ENCODE assay signal across 13 cellular contexts in the genomic region with DNA sequence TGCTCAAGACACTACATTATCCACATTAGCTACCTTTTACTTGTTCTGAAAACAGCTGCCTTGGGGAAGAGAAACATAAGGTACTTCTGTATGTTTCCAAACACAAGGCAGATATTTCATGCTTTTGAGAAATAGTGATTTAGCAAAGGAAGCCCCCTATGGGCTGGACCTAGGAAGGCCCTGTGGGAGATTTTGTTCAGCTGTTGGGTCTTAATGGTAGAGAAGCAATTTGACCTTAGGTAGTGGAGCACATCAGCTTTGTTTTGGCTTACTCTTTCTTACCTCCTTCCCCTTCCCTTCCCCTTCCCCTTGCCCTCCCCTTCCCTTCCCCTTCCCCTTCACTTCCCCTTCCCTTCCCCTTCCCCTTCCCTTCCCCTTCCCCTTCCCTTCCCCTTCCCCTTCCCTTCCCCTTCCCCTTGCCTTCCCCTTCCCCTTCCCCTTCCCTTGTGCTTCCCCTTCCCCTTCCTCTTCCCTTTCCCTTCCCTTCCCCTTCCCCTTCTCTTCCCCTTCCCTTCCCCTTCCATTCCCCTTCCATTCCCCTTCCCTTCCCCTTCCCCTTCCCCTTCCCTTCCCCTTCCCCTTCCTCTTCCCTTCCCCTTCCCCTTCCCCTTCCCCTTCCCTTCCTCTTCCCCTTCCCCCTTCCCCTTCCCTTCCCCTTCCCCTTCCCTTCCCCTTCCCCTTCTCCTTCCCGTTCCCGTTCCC.
DNase-seq lines count a peak whose midpoint lies in the region; ATAC-seq and TF ChIP-seq lines count a peak whose summit lies in the region.
"Had no signal": no experiment of that assay in that cellular context is flagged by ENCODE, and none has a peak within 500 bp of the region (broad histone marks: within the 10 kb centered on the region; RNA-seq: fewer than 3 reads in every experiment).

No MANE protein-coding gene starts in this region.

- no peak for ATAC-seq in GM21717 (IDR thresholded peaks at IDR 0.05; ENCODE audit: unreplicated experiment)
- ATAC-seq in activated T-helper 17 cell treated with anti-CD3 and anti-CD28 coated beads, Interleukin-2, amount 50 U/mL, for 72 hours (replicated peaks) = no peak
- ATAC-seq: activated naive CD8-positive, alpha-beta T cell treated with anti-CD3 and anti-CD28 coated beads, Interleukin-2, amount 50 U/mL, for 24 hours had no signal

- no peak overlapping the region for H3K4me3 Mint-ChIP-seq in activated T-helper 17 cell treated with anti-CD3 and anti-CD28 coated beads, Interleukin-2, amount 50 U/mL, for 72 hours
- H3K4me3 Mint-ChIP-seq: activated naive CD8-positive, alpha-beta T cell treated with anti-CD3 and anti-CD28 coated beads, Interleukin-2, amount 50 U/mL, for 24 hours; CD4-positive, alpha-beta memory T cell had no signal

- no peaks in the 10 kb centered on the region for H3K27me3 ChIP-seq in spleen (replicated peaks in 1 of 7)
- H3K27me3 ChIP-seq: right atrium auricular region had no signal

- H3K4me1 Mint-ChIP-seq in activated T-helper 17 cell treated with anti-CD3 and anti-CD28 coated beads, Interleukin-2, amount 50 U/mL, for 72 hours = no peaks in the 10 kb centered on the region
- H3K4me1 Mint-ChIP-seq: activated naive CD8-positive, alpha-beta T cell treated with anti-CD3 and anti-CD28 coated beads, Interleukin-2, amount 50 U/mL, for 24 hours; CD4-positive, alpha-beta memory T cell had no signal

- DNase-seq in AG09309 (ENCODE audit: low read depth) (no peak), OCI-LY7 (ENCODE audit: low spot score) (peak; percentile 7), fibroblast of the aortic adventitia (ENCODE audit: low read depth) (peak; percentile 3), spleen (no peak), NCI-H2029 treated with DMSO at 0.1 percent for 48 hours (lab: John Stamatoyannopoulos, UW) (no peak)
- DNase-seq: activated naive CD8-positive, alpha-beta T cell treated with anti-CD3 and anti-CD28 coated beads, Interleukin-2, amount 50 U/mL, for 24 hours; CD4-positive, alpha-beta memory T cell; NCI-H510A had no signal

- no peaks in the 10 kb centered on the region for H3K9me3 ChIP-seq in OCI-LY7 (ENCODE audit: low read length)
- no peaks in the 10 kb centered on the region for H3K9me3 ChIP-seq in spleen
- H3K9me3 ChIP-seq: right atrium auricular region had no signal

- TF ChIP-seq POLR2A in spleen (IDR thresholded peaks at IDR 0.05) = no peak

- no TSS peak for BruUV-seq in OCI-LY7 (replicated peaks; lab: Mats Ljungman, UMichigan)

- intact Hi-C loops in OCI-LY7 (cut with micrococcal nuclease; ENCODE audit: unreplicated experiment) (no loop called here), spleen (cut with DNase I; ENCODE audit: low total_unique reads) (no loop called here)

- no peak overlapping the region for H3K27ac Mint-ChIP-seq in activated T-helper 17 cell treated with anti-CD3 and anti-CD28 coated beads, Interleukin-2, amount 50 U/mL, for 72 hours
- H3K27ac Mint-ChIP-seq: activated naive CD8-positive, alpha-beta T cell treated with anti-CD3 and anti-CD28 coated beads, Interleukin-2, amount 50 U/mL, for 24 hours had no signal

- no peaks in the 10 kb centered on the region for H4K20me1 ChIP-seq in OCI-LY7 (ENCODE audit: insufficient read depth, low read length)

- H3K4me1 ChIP-seq in OCI-LY7 (ENCODE audit: insufficient read depth, low read length, poor library complexity, severe bottlenecking) (no peaks in the 10 kb centered on the region), spleen (no peaks in the 10 kb centered on the region)
- H3K4me1 ChIP-seq: right atrium auricular region had no signal

- H3K36me3 ChIP-seq in OCI-LY7 (ENCODE audit: insufficient read depth, low read length) (peaks cover 11% of the 10 kb centered on the region), spleen (peaks cover 0 to 57% (median 18%) of the 10 kb centered on the region in 6 donors)

- POLR2A ChIA-PET in OCI-LY7 (lab: Charles Lee) = interaction anchor here (0.6 kb wide), 1 partner anchor 262 kb away, joined by 3 read pairs; no protein-coding TSS in a partner anchor

- TF ChIP-seq CTCF in AG09309 (IDR thresholded peaks at IDR 0.05; ENCODE audit: control insufficient read depth, insufficient read depth, low read depth, low read length, missing control alignments) (peak; percentile 11), GM12874 (IDR thresholded peaks at IDR 0.05; ENCODE audit: insufficient read depth, low read depth, low read length) (peak; percentile 26; the same call in 1 of the 2 replicates), OCI-LY7 (conservative IDR thresholded peaks at IDR 0.05; ENCODE audit: low read length) (0 out of 2 replicates have a peak, but pooled peaks have one; percentile 15), fibroblast of the aortic adventitia (IDR thresholded peaks at IDR 0.05; ENCODE audit: insufficient read depth, low read length) (peak; percentile 31), spleen (IDR thresholded peaks at IDR 0.05 in 8 of 11, conservative IDR thresholded peaks at IDR 0.05 in 3 of 11) (no peak)

- H3K27me3 Mint-ChIP-seq in activated T-helper 17 cell treated with anti-CD3 and anti-CD28 coated beads, Interleukin-2, amount 50 U/mL, for 72 hours = no peaks in the 10 kb centered on the region
- H3K27me3 Mint-ChIP-seq: activated naive CD8-positive, alpha-beta T cell treated with anti-CD3 and anti-CD28 coated beads, Interleukin-2, amount 50 U/mL, for 24 hours; CD4-positive, alpha-beta memory T cell had no signal

- H3K27ac ChIP-seq in OCI-LY7 (ENCODE audit: low read depth, low read length, poor library complexity, severe bottlenecking) (no peak overlapping the region), spleen (peak overlapping the region in 1 of 8 donors; percentile 6)
- H3K27ac ChIP-seq: coronary artery, right atrium auricular region had no signal

- H3K79me2 ChIP-seq in OCI-LY7 (ENCODE audit: insufficient read depth, low read depth, low read length) = no peaks in the 10 kb centered on the region

- no peak overlapping the region for H3K4me2 ChIP-seq in OCI-LY7 (ENCODE audit: low read length)

- H2AFZ ChIP-seq in OCI-LY7 (ENCODE audit: low read length) = no peak overlapping the region

- H3K4me3 ChIP-seq in AG09309 (ENCODE audit: control insufficient read depth, low read depth, low read length) = no peak overlapping the region
- no peak overlapping the region for H3K4me3 ChIP-seq in OCI-LY7 (ENCODE audit: low read depth, low read length, poor library complexity, severe bottlenecking)
- H3K4me3 ChIP-seq in fibroblast of the aortic adventitia (ENCODE audit: low read depth, low read length) = no peak overlapping the region
- no peak overlapping the region for H3K4me3 ChIP-seq in spleen
- H3K4me3 ChIP-seq: coronary artery, right atrium auricular region had no signal

- H3K9me3 Mint-ChIP-seq in activated T-helper 17 cell treated with anti-CD3 and anti-CD28 coated beads, Interleukin-2, amount 50 U/mL, for 72 hours = no peaks in the 10 kb centered on the region
- H3K9me3 Mint-ChIP-seq: activated naive CD8-positive, alpha-beta T cell treated with anti-CD3 and anti-CD28 coated beads, Interleukin-2, amount 50 U/mL, for 24 hours; CD4-positive, alpha-beta memory T cell had no signal

- 40% methylated on average over 1 of the region's 2 CpGs; no CpG with 5 or more reads in 4 of the 5 donors for WGBS in spleen, 5 donors

- no peaks in the 10 kb centered on the region for H3K9me2 ChIP-seq in OCI-LY7 (ENCODE audit: insufficient read depth, low read length)

- CTCF ChIA-PET in OCI-LY7 (lab: Charles Lee; ENCODE audit: unreplicated experiment) = interaction anchor here (0.7 kb wide), 1 partner anchor 149 kb away, joined by 9 read pairs; no protein-coding TSS in a partner anchor

- peaks cover 36% of the 10 kb centered on the region for H3K36me3 Mint-ChIP-seq in activated T-helper 17 cell treated with anti-CD3 and anti-CD28 coated beads, Interleukin-2, amount 50 U/mL, for 72 hours (ENCODE audit: low read depth)

Comparison
In these comparisons a context has a peak if more than half of its experiments do, and no peak if none do; other contexts are left out.
1. DNase-seq: peak in OCI-LY7 (single experiment) and fibroblast of the aortic adventitia (single experiment); none in AG09309 (single experiment), spleen (single experiment) and NCI-H2029 treated with DMSO at 0.1 percent for 48 hours (single experiment).
2. CTCF ChIP-seq: peak in AG09309 (single experiment), GM12874 (single experiment), OCI-LY7 (single experiment) and fibroblast of the aortic adventitia (single experiment); none in spleen (0 of 11).